ENCODE assay signal across 1 cellular context in genomic region chr14:40347675-40348074, GRCh38.
TF ChIP-seq lines count a peak whose summit lies in the region.

No MANE protein-coding gene starts in this region.

TF ChIP-seq in WTC11, 78 proteins besides CTCF, POLR2A, EP300 and RAD21 (continued from another document):
- TF ChIP-seq, protein P1, sequence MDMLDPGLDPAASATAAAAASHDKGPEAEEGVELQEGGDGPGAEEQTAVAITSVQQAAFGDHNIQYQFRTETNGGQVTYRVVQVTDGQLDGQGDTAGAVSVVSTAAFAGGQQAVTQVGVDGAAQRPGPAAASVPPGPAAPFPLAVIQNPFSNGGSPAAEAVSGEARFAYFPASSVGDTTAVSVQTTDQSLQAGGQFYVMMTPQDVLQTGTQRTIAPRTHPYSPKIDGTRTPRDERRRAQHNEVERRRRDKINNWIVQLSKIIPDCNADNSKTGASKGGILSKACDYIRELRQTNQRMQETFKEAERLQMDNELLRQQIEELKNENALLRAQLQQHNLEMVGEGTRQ (CRISPR knock-in tag; IDR thresholded peaks at IDR 0.05), result no peak
- TF ChIP-seq, protein P2, sequence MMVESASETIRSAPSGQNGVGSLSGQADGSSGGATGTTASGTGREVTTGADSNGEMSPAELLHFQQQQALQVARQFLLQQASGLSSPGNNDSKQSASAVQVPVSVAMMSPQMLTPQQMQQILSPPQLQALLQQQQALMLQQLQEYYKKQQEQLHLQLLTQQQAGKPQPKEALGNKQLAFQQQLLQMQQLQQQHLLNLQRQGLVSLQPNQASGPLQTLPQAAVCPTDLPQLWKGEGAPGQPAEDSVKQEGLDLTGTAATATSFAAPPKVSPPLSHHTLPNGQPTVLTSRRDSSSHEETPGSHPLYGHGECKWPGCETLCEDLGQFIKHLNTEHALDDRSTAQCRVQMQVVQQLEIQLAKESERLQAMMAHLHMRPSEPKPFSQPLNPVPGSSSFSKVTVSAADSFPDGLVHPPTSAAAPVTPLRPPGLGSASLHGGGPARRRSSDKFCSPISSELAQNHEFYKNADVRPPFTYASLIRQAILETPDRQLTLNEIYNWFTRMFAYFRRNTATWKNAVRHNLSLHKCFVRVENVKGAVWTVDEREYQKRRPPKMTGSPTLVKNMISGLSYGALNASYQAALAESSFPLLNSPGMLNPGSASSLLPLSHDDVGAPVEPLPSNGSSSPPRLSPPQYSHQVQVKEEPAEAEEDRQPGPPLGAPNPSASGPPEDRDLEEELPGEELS (CRISPR knock-in tag; IDR thresholded peaks at IDR 0.05), result no peak
- TF ChIP-seq CREB1 (CRISPR knock-in tag; IDR thresholded peaks at IDR 0.05), result no peak
- TF ChIP-seq TP53 (CRISPR knock-in tag; IDR thresholded peaks at IDR 0.05), result no peak
- TF ChIP-seq, protein P3, sequence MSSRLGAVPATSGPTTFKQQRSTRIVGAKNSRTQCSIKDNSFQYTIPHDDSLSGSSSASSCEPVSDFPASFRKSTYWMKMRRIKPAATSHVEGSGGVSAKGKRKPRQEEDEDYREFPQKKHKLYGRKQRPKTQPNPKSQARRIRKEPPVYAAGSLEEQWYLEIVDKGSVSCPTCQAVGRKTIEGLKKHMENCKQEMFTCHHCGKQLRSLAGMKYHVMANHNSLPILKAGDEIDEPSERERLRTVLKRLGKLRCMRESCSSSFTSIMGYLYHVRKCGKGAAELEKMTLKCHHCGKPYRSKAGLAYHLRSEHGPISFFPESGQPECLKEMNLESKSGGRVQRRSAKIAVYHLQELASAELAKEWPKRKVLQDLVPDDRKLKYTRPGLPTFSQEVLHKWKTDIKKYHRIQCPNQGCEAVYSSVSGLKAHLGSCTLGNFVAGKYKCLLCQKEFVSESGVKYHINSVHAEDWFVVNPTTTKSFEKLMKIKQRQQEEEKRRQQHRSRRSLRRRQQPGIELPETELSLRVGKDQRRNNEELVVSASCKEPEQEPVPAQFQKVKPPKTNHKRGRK (CRISPR knock-in tag; IDR thresholded peaks at IDR 0.05; ENCODE audit: borderline replicate concordance), result no peak
- TF ChIP-seq RELA (CRISPR knock-in tag; IDR thresholded peaks at IDR 0.05; ENCODE audit: borderline replicate concordance), result no peak
